8 cellular contexts compared by ENCODE assay signal in the genomic region with DNA sequence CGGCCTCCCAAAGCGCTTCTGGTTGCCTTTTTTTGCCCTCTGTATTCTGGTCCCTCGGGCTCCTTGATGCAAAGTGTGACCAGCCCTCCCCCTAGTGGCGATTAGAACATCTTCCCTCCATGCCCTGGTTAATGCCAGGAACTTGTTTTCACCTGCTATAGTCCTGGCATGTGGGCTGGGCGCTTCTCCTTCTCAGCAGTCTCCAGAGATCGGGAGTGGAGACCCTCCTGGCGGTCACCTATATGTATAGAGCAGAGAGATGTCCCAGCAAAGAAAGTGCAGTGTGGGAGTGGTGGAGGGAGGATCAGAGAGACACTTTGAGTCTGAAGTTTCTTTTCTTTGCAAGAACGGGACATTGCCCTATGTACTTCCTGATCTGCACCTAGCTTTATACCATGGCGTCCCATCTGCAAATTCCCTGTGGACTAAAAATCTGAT.
A peak's percentile ranks its signal among the peaks of the same experiment; 100 is the strongest.
DNase-seq lines count a peak whose midpoint lies in the region; ATAC-seq and TF ChIP-seq lines count a peak whose summit lies in the region.

No MANE protein-coding gene starts in this region.

- intact Hi-C loops in HCT116 (cut with micrococcal nuclease) = loop anchor here (1.0 to 10.0 kb wide), 4 partner anchors 168 to 812 kb away; no protein-coding TSS in a partner anchor

- ATAC-seq in HCT116 = peak; percentile 99

- no peaks in the 10 kb centered on the region for H3K4me1 ChIP-seq in HCT116 (ENCODE audit: control insufficient read depth in 1 of 2, insufficient read depth in 2 of 2, low read length in 2 of 2)
- H3K4me1 ChIP-seq in smooth muscle cell (ENCODE audit: low read depth) = no peaks in the 10 kb centered on the region

- no peaks in the 10 kb centered on the region for H3K9me2 ChIP-seq in HCT116 (ENCODE audit: insufficient read depth)

- no TSS peak for BruUV-seq in HCT116 (replicated peaks; lab: Mats Ljungman, UMichigan)

- H3K4me3 ChIP-seq in HCT116 (replicated peaks in 1 of 2; ENCODE audit: low read depth in 1 of 2, low read length in 2 of 2) (no peak overlapping the region), smooth muscle cell (no peak overlapping the region)

- CTCF ChIA-PET in HCT116 (lab: Charles Lee) = no interaction called here

- no peak for TF ChIP-seq POLR2A in HCT116 (IDR thresholded peaks at IDR 0.05; ENCODE audit: borderline replicate concordance, extremely low read depth, insufficient read depth, insufficient read length)

- H3K4me2 ChIP-seq in HCT116 (ENCODE audit: low read length) (no peak overlapping the region), smooth muscle cell (no peak overlapping the region)

- DNase-seq in NCI-H1417 (lab: John Stamatoyannopoulos, UW) (peak; percentile 8 to 72 (median 47)), NCI-H1417 treated with DMSO at 0.1 percent for 48 hours (lab: John Stamatoyannopoulos, UW) (no peak), HCT116 (ENCODE audit: low read depth, low spot score) (peak; percentile 70), LoVo (ENCODE audit: low spot score) (peak; percentile 68), SK-MEL-5 (ENCODE audit: low read depth, low spot score) (peak; percentile 74), amniotic epithelial cell (ENCODE audit: low read depth) (peak; percentile 48), hepatic stellate cell (ENCODE audit: low spot score) (peak; percentile 35), smooth muscle cell (lab: John Stamatoyannopoulos, UW; ENCODE audit: unreplicated experiment) (no peak)

- H3K9ac ChIP-seq in HCT116 (ENCODE audit: low read length) (no peak overlapping the region), smooth muscle cell (ENCODE audit: low read depth) (no peak overlapping the region)

- H3K27me3 ChIP-seq in HCT116 (ENCODE audit: insufficient read depth, low read length) = no peaks in the 10 kb centered on the region
- H3K27me3 ChIP-seq in smooth muscle cell (ENCODE audit: low read depth) = peaks cover 37% of the 10 kb centered on the region

- H4K20me1 ChIP-seq in HCT116 (ENCODE audit: insufficient read depth) (no peaks in the 10 kb centered on the region), smooth muscle cell (ENCODE audit: low read depth) (no peaks in the 10 kb centered on the region)

- H3K27ac ChIP-seq in HCT116 (ENCODE audit: low read depth, low read length) = no peak overlapping the region
- no peak overlapping the region for H3K27ac ChIP-seq in smooth muscle cell (ENCODE audit: low read depth)

- in situ Hi-C loops in SK-MEL-5 (cut with HindIII; ENCODE audit: low pct_unique_long_range_greater_than_20kb, low sequenced_read_pairs) = no loop called here

- H3K79me2 ChIP-seq in HCT116 (ENCODE audit: insufficient read depth, low read length) (no peaks in the 10 kb centered on the region), smooth muscle cell (ENCODE audit: low read depth) (no peaks in the 10 kb centered on the region)

- peak; percentile 72 for TF ChIP-seq RAD21 in HCT116 (IDR thresholded peaks at IDR 0.05; ENCODE audit: low read depth)

- H3K9me3 ChIP-seq in HCT116 (ENCODE audit: control insufficient read depth in 1 of 2, insufficient read depth in 1 of 2, low read depth in 1 of 2, low read length in 2 of 2) (no peaks in the 10 kb centered on the region), smooth muscle cell (replicated peaks; ENCODE audit: low read depth) (no peaks in the 10 kb centered on the region)

- POLR2A ChIA-PET in HCT116 (lab: Charles Lee) = no interaction called here

- TF ChIP-seq CTCF in HCT116 (IDR thresholded peaks at IDR 0.05 in 2 of 3, conservative IDR thresholded peaks at IDR 0.05 in 1 of 3; ENCODE audit: borderline replicate concordance in 1 of 3, insufficient read depth in 1 of 3, low read depth in 2 of 3, low read length in 2 of 3) (peak; percentile 65 to 73 (median 69)), smooth muscle cell (IDR thresholded peaks at IDR 0.05; ENCODE audit: borderline replicate concordance, insufficient read depth, poor library complexity, severe bottlenecking) (peak; percentile 69)

- RAD21 ChIA-PET in HCT116 (lab: Charles Lee; ENCODE audit: low non-redundant PET in 1 of 2, low total read pairs in 2 of 2, uncharacterized antibody in 2 of 2, unreplicated experiment in 2 of 2) = no interaction called here

- WGBS in smooth muscle cell (ENCODE audit: low lambda C conversion rate) = 18% methylated on average over 9 of the region's 9 CpGs

- H2AFZ ChIP-seq in HCT116 (ENCODE audit: low read depth, low read length, poor library complexity, severe bottlenecking) (no peak overlapping the region), smooth muscle cell (ENCODE audit: low read depth) (no peak overlapping the region)

- H3K36me3 ChIP-seq in HCT116 (ENCODE audit: control insufficient read depth in 1 of 2, insufficient read depth in 2 of 2, low read length in 2 of 2) (no peaks in the 10 kb centered on the region), smooth muscle cell (ENCODE audit: low read depth) (no peaks in the 10 kb centered on the region)

- no peaks in the 10 kb centered on the region for H3F3A ChIP-seq in smooth muscle cell (ENCODE audit: low read depth)

TF ChIP-seq in HCT116, 20 proteins besides CTCF, POLR2A, EP300 and RAD21:
- TF ChIP-seq, protein P1, sequence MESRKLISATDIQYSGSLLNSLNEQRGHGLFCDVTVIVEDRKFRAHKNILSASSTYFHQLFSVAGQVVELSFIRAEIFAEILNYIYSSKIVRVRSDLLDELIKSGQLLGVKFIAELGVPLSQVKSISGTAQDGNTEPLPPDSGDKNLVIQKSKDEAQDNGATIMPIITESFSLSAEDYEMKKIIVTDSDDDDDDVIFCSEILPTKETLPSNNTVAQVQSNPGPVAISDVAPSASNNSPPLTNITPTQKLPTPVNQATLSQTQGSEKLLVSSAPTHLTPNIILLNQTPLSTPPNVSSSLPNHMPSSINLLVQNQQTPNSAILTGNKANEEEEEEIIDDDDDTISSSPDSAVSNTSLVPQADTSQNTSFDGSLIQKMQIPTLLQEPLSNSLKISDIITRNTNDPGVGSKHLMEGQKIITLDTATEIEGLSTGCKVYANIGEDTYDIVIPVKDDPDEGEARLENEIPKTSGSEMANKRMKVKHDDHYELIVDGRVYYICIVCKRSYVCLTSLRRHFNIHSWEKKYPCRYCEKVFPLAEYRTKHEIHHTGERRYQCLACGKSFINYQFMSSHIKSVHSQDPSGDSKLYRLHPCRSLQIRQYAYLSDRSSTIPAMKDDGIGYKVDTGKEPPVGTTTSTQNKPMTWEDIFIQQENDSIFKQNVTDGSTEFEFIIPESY (IDR thresholded peaks at IDR 0.05; ENCODE audit: extremely low read depth, insufficient replicate concordance, low read length) = no peak
- TF ChIP-seq FOSL1 (IDR thresholded peaks at IDR 0.05; ENCODE audit: low read depth) = no peak
- TF ChIP-seq, protein P2, sequence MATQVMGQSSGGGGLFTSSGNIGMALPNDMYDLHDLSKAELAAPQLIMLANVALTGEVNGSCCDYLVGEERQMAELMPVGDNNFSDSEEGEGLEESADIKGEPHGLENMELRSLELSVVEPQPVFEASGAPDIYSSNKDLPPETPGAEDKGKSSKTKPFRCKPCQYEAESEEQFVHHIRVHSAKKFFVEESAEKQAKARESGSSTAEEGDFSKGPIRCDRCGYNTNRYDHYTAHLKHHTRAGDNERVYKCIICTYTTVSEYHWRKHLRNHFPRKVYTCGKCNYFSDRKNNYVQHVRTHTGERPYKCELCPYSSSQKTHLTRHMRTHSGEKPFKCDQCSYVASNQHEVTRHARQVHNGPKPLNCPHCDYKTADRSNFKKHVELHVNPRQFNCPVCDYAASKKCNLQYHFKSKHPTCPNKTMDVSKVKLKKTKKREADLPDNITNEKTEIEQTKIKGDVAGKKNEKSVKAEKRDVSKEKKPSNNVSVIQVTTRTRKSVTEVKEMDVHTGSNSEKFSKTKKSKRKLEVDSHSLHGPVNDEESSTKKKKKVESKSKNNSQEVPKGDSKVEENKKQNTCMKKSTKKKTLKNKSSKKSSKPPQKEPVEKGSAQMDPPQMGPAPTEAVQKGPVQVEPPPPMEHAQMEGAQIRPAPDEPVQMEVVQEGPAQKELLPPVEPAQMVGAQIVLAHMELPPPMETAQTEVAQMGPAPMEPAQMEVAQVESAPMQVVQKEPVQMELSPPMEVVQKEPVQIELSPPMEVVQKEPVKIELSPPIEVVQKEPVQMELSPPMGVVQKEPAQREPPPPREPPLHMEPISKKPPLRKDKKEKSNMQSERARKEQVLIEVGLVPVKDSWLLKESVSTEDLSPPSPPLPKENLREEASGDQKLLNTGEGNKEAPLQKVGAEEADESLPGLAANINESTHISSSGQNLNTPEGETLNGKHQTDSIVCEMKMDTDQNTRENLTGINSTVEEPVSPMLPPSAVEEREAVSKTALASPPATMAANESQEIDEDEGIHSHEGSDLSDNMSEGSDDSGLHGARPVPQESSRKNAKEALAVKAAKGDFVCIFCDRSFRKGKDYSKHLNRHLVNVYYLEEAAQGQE (IDR thresholded peaks at IDR 0.05; ENCODE audit: low read depth) = no peak
- no peak for TF ChIP-seq EZH2 (IDR thresholded peaks at IDR 0.05)
- TF ChIP-seq EGR1 (IDR thresholded peaks at IDR 0.05; ENCODE audit: low read depth) = no peak
- TF ChIP-seq JUND (IDR thresholded peaks at IDR 0.05) = no peak
- TF ChIP-seq TCF7L2 (IDR thresholded peaks at IDR 0.05; ENCODE audit: borderline replicate concordance, extremely low read depth, insufficient read depth, insufficient read length) = no peak
- no peak for TF ChIP-seq ZNF274 (IDR thresholded peaks at IDR 0.05; ENCODE audit: low read depth, low read length)
- no peak for TF ChIP-seq SP1 (IDR thresholded peaks at IDR 0.05; ENCODE audit: low read depth)
- no peak for TF ChIP-seq CBX3 (IDR thresholded peaks at IDR 0.05; ENCODE audit: low read depth)
- no peak for TF ChIP-seq ELF1 (IDR thresholded peaks at IDR 0.05; ENCODE audit: borderline replicate concordance, low read depth)
- no peak for TF ChIP-seq CEBPB (IDR thresholded peaks at IDR 0.05; ENCODE audit: low read depth)
- no peak for TF ChIP-seq SRF (IDR thresholded peaks at IDR 0.05; ENCODE audit: low read depth)
- no peak for TF ChIP-seq POLR2AphosphoS5 (IDR thresholded peaks at IDR 0.05; ENCODE audit: low read depth, low read length)
- TF ChIP-seq, protein P3, sequence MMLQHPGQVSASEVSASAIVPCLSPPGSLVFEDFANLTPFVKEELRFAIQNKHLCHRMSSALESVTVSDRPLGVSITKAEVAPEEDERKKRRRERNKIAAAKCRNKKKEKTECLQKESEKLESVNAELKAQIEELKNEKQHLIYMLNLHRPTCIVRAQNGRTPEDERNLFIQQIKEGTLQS (IDR thresholded peaks at IDR 0.05) = no peak

Comparison
In these comparisons a context has a peak if more than half of its experiments do, and no peak if none do; other contexts are left out.
1. DNase-seq: peak in NCI-H1417 (3 of 3), HCT116 (single experiment), LoVo (single experiment), SK-MEL-5 (single experiment), amniotic epithelial cell (single experiment) and hepatic stellate cell (single experiment); none in NCI-H1417 treated with DMSO at 0.1 percent for 48 hours (single experiment) and smooth muscle cell (single experiment).